17 cellular contexts compared by ENCODE assay signal in the genomic region with DNA sequence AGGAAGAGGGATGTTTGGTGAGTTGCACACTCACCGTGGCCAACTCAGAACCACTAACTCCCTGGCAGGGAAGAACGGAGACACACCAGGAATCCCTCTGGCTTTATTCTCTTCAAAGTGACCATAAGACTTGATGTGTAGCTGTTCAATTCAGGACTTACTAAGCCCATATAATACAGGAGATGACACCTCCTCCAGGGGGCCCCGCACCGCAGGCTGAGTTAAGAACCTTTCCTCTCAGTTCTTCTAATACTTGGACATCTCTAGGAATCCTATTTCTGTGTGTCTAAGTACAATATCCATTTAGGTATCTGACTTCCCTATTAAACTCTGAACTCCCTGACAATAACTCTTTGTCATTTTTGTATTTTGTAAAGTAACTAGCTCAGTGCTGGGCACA. TPM values are rescaled to one million over a fixed set of nuclear protein-coding genes. Genes with fewer than 3 reads are reported as not detected.
DNase-seq lines count a peak whose midpoint lies in the region; ATAC-seq, FAIRE-seq and TF ChIP-seq lines count a peak whose summit lies in the region.
"Had no signal": no experiment of that assay in that cellular context is flagged by ENCODE, and none has a peak within 500 bp of the region (broad histone marks: within the 10 kb centered on the region; RNA-seq: fewer than 3 reads in every experiment).

No MANE protein-coding gene starts in this region.

- H3K27ac ChIP-seq in A549 = no peak overlapping the region
- H3K27ac ChIP-seq: BLaER1, esophagus squamous epithelium had no signal

- H3K4me1 ChIP-seq in A549 = no peaks in the 10 kb centered on the region
- H3K4me1 ChIP-seq in Loucy (ENCODE audit: insufficient read depth, low read length, poor library complexity, severe bottlenecking) = no peaks in the 10 kb centered on the region
- H3K4me1 ChIP-seq: BLaER1, esophagus squamous epithelium had no signal

- peaks cover 83% of the 10 kb centered on the region; the same call in 1 of the 2 replicates for H3K36me3 ChIP-seq in Loucy (ENCODE audit: insufficient read depth, low read length)

- FAIRE-seq in A549 (lab: Jason Lieb, UNC) = no peak

- TF ChIP-seq RAD21 in A549 (conservative IDR thresholded peaks at IDR 0.05 in 1 of 2, IDR thresholded peaks at IDR 0.05 in 1 of 2) = peak in 1 of 2 experiments; percentile 37; a peak in 2 of 5 replicates

- TF ChIP-seq CTCF in A549 (IDR thresholded peaks at IDR 0.05) (peak; percentile 12; the same call in 1 of the 3 replicates), Loucy (conservative IDR thresholded peaks at IDR 0.05; ENCODE audit: low read length) (peak; percentile 31)

- peak; percentile 60 to 80; a peak in 4 of 6 replicates for ATAC-seq in A549
- no peak for ATAC-seq in HG03108 (IDR thresholded peaks at IDR 0.05; ENCODE audit: unreplicated experiment)
- ATAC-seq: T-helper 17 cell had no signal

- H3F3A ChIP-seq in Loucy (ENCODE audit: low read depth) = no peaks in the 10 kb centered on the region

- TF ChIP-seq POLR2A in A549 (IDR thresholded peaks at IDR 0.05; ENCODE audit: low read length) = no peak

- 82% methylated on average over 4 of the region's 4 CpGs for WGBS in A549 (ENCODE audit: missing lambda C conversion rate)

- peak; percentile 29 to 44 for DNase-seq in A549 (ENCODE audit: low read depth in 1 of 2, low spot score in 1 of 2)
- peak; percentile 32 for DNase-seq in ELR (ENCODE audit: low read depth)
- peak; percentile 24 for DNase-seq in dermis blood vessel endothelial cell
- no peak for DNase-seq in NCI-H1092 treated with DMSO at 0.1 percent for 48 hours (lab: John Stamatoyannopoulos, UW)
- DNase-seq in AG08395 (ENCODE audit: low spot score) = no peak
- DNase-seq in T-helper 1 cell = no peak
- DNase-seq: amygdala, cortex of kidney, esophagus squamous epithelium, KBM-7, NCI-H1436 treated with DMSO at 0.1 percent for 48 hours, NCI-H446, substantia nigra, T-helper 17 cell had no signal

- H3K4me2 ChIP-seq in A549 = no peak overlapping the region
- H3K4me2 ChIP-seq in Loucy (ENCODE audit: low read depth, low read length, poor library complexity, severe bottlenecking) = no peak overlapping the region
- H3K4me2 ChIP-seq: BLaER1 had no signal

- POLR2A ChIA-PET in A549 (lab: Yijun Ruan, JAX) = no interaction called here

- no peak overlapping the region for H3K9ac ChIP-seq in Loucy (ENCODE audit: low read depth, low read length, poor library complexity, severe bottlenecking)
- H3K9ac ChIP-seq: BLaER1 had no signal

- H4K20me1 ChIP-seq in Loucy (ENCODE audit: insufficient read depth, low read length, poor library complexity, severe bottlenecking) = no peaks in the 10 kb centered on the region
- H4K20me1 ChIP-seq: BLaER1 had no signal

- H3K27me3 ChIP-seq in Loucy (ENCODE audit: insufficient read depth, low read length, poor library complexity, severe bottlenecking) = no peaks in the 10 kb centered on the region
- H3K27me3 ChIP-seq: BLaER1, esophagus squamous epithelium had no signal

- no peak overlapping the region for H2AFZ ChIP-seq in Loucy (ENCODE audit: low read length)

- H3K9me3 ChIP-seq in A549 (no peaks in the 10 kb centered on the region), Loucy (ENCODE audit: insufficient read depth, low read depth, low read length) (no peaks in the 10 kb centered on the region)
- H3K9me3 ChIP-seq: BLaER1, esophagus squamous epithelium had no signal

- CTCF ChIA-PET in A549 (lab: Yijun Ruan, JAX) = interaction anchor here (0.8 to 1.9 kb wide), 2 partner anchors 12 to 27 kb away, joined by 4 to 5 read pairs; no protein-coding TSS in a partner anchor

- H3K9me2 ChIP-seq in Loucy (replicated peaks; ENCODE audit: low read depth, low read length) = no peaks in the 10 kb centered on the region

- no peaks in the 10 kb centered on the region for H3K79me2 ChIP-seq in Loucy (ENCODE audit: insufficient read depth, low read length)

- H3K4me3 ChIP-seq in A549 (no peak overlapping the region), Loucy (ENCODE audit: low read length, poor library complexity, severe bottlenecking) (no peak overlapping the region)
- H3K4me3 ChIP-seq: BLaER1, esophagus squamous epithelium had no signal

- TF ChIP-seq EP300 in A549 (IDR thresholded peaks at IDR 0.05) = no peak

TF ChIP-seq in A549, 52 proteins besides CTCF, POLR2A, EP300 and RAD21:
- TF ChIP-seq CHD4 (IDR thresholded peaks at IDR 0.05; ENCODE audit: borderline replicate concordance) (no peak), GATA3 (IDR thresholded peaks at IDR 0.05; ENCODE audit: borderline replicate concordance) (no peak)

RNA-seq across cellular contexts. Expression of a gene that starts 49.5 kb away (rescaled TPM):
- polyA plus RNA-seq in A549 (2011; rRNA removed) (21.0 and 22.4 TPM in 2 replicates), A549 (2017; fragmentation: RNase III; extraction: RNeasy Plus Mini Kit Qiagen cat#74134 plus additional on column Dnase treatment) (18.4 to 18.9 TPM (median 18.8 TPM) in 3 replicates)
- 18.9 and 19.2 TPM in 2 replicates for polyA plus RNA-seq in A549 (2012; cell fraction: cytosol; rRNA removed)
- 43.8 and 58.5 TPM in 2 replicates for polyA plus RNA-seq in A549 (2012; cell fraction: nucleus; rRNA removed)
- polyA minus RNA-seq in A549 (2011; rRNA and poly(A)+ RNA removed) = 33.3 and 35.7 TPM in 2 replicates
- 6.6 and 9.0 TPM in 2 replicates for total RNA-seq in dermis blood vessel endothelial cell

RNA-seq across cellular contexts. Expression of a gene that starts 51.1 kb away (rescaled TPM):
- polyA plus RNA-seq in A549 (2011; rRNA removed) (9.3 and 9.4 TPM in 2 replicates), A549 (2017; fragmentation: RNase III; extraction: RNeasy Plus Mini Kit Qiagen cat#74134 plus additional on column Dnase treatment) (5.8 to 7.4 TPM (median 7.4 TPM) in 3 replicates)
- polyA plus RNA-seq in A549 (2012; cell fraction: cytosol; rRNA removed) = 5.2 and 5.4 TPM in 2 replicates
- 14.1 and 15.9 TPM in 2 replicates for polyA plus RNA-seq in A549 (2012; cell fraction: nucleus; rRNA removed)
- polyA minus RNA-seq in A549 (2011; rRNA and poly(A)+ RNA removed) = 19.2 and 24.1 TPM in 2 replicates
- 21.3 and 22.4 TPM in 2 replicates for total RNA-seq in dermis blood vessel endothelial cell

Comparison
In these comparisons a context has a peak if more than half of its experiments do, and no peak if none do; other contexts are left out.
1. DNase-seq: peak in A549 (2 of 2), ELR (single experiment) and dermis blood vessel endothelial cell (single experiment); none in NCI-H1092 treated with DMSO at 0.1 percent for 48 hours (single experiment), AG08395 (single experiment) and T-helper 1 cell (0 of 5).